ENCODE assay signal across 6 cellular contexts in the genomic region with DNA sequence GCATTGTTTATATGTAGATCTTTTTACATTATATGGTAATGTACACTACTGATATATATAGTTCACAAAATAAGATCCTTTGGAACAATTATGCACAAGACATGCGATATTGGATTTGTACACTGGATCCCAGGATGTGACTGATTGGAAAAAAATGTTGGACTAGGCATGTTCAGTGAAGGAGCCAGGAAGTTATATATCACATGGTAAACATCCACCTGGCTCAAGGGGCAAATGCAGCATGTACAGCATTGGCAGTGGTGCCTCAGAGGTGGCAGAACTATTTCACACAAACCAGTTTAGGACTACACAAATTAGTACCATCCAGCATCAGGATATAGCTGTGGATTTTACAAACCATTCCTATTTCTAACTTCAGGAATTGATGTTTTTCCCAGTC.
DNase-seq lines count a peak whose midpoint lies in the region; ATAC-seq, FAIRE-seq and TF ChIP-seq lines count a peak whose summit lies in the region.
"Not testable (repeated sequence)": the region's sequence is repeated elsewhere in the genome, so short reads cannot be mapped to it uniquely, and the experiment has no call there.

No MANE protein-coding gene starts in this region.

- not testable (repeated sequence) for TF ChIP-seq POLR2A in HepG2 (IDR thresholded peaks at IDR 0.05; ENCODE audit: insufficient read depth in 1 of 2, low read depth in 2 of 2, low read length in 2 of 2)

- FAIRE-seq in frontal cortex (lab: Jason Lieb, UNC) = peak; percentile 61
- not testable (repeated sequence) for FAIRE-seq in HepG2 (lab: Jason Lieb, UNC)

- not testable (repeated sequence) for H3K4me2 ChIP-seq in HepG2 (ENCODE audit: low read depth, low read length)

- CTCF ChIA-PET in HepG2 (lab: Yijun Ruan, JAX; ENCODE audit: low intra/inter-chr PET ratio, low total read pairs) = not testable (repeated sequence)

- H4K20me1 ChIP-seq in HepG2 (ENCODE audit: insufficient read depth, low read length) = not testable (repeated sequence)

- H2AFZ ChIP-seq in HepG2 (ENCODE audit: low read length) = not testable (repeated sequence)

- intact Hi-C loops in HepG2 (cut with micrococcal nuclease; ENCODE audit: unreplicated experiment) = not testable (repeated sequence)

- TF ChIP-seq RAD21 in HepG2 (CRISPR knock-in tag; IDR thresholded peaks at IDR 0.05) = not testable (repeated sequence)

- not testable (repeated sequence) for H3K36me3 ChIP-seq in RWPE2 (ENCODE audit: low read depth); HepG2 (replicated peaks in 1 of 2; ENCODE audit: control insufficient read depth in 1 of 2, insufficient read depth in 2 of 2, low read length in 2 of 2)

- H3K4me1 ChIP-seq in RWPE2 (ENCODE audit: insufficient read depth, poor library complexity, severe bottlenecking) = not testable (repeated sequence)
- H3K4me1 ChIP-seq in HepG2 (ENCODE audit: insufficient read depth, low read length) = peaks cover 10% of the 10 kb centered on the region

- not testable (repeated sequence) for TF ChIP-seq EP300 in HepG2 (IDR thresholded peaks at IDR 0.05; ENCODE audit: low read depth in 2 of 2, low read length in 2 of 2); HepG2 (CRISPR knock-in tag; IDR thresholded peaks at IDR 0.05; ENCODE audit: borderline replicate concordance)

- H3K27ac ChIP-seq in RWPE2 (ENCODE audit: poor library complexity, severe bottlenecking) = peak overlapping the region; percentile 30
- H3K27ac ChIP-seq in HepG2 (ENCODE audit: extremely low read length, insufficient read depth, low read length) = not testable (repeated sequence)

- H3K9me3 ChIP-seq in RWPE2 (ENCODE audit: severe bottlenecking) = peaks cover 13% of the 10 kb centered on the region
- not testable (repeated sequence) for H3K9me3 ChIP-seq in HepG2 (ENCODE audit: low read length)

- not testable (repeated sequence) for H3K4me3 ChIP-seq in RWPE2 (ENCODE audit: severe bottlenecking); epithelial cell of esophagus (ENCODE audit: low read length); HepG2 (replicated peaks in 1 of 3; ENCODE audit: insufficient read depth in 1 of 3, low read depth in 2 of 3, low read length in 3 of 3)

- 0% methylated on average over 1 of the region's 1 CpG for WGBS in HepG2 (ENCODE audit: low lambda C conversion rate)

- not testable (repeated sequence) for TF ChIP-seq CTCF in RWPE2 (IDR thresholded peaks at IDR 0.05; ENCODE audit: poor library complexity, severe bottlenecking); epithelial cell of esophagus (IDR thresholded peaks at IDR 0.05; ENCODE audit: insufficient read depth, low read depth, low read length, missing control alignments); HepG2 (CRISPR knock-in tag; IDR thresholded peaks at IDR 0.05)

- not testable (repeated sequence) for H3K9ac ChIP-seq in HepG2 (ENCODE audit: insufficient read depth, low read depth, low read length)

- not testable (repeated sequence) for H3K27me3 ChIP-seq in RWPE2 (ENCODE audit: insufficient read depth, poor library complexity, severe bottlenecking); HepG2 (ENCODE audit: control insufficient read depth in 1 of 2, insufficient read depth in 2 of 2, low read length in 2 of 2)

- POLR2A ChIA-PET in HepG2 (lab: Yijun Ruan, JAX) = not testable (repeated sequence)

- in situ Hi-C loops in HepG2 (cut with HindIII; ENCODE audit: extremely low pct_ligation_motif_present, low pct_unique_long_range_greater_than_20kb) = not testable (repeated sequence)

- H3K79me2 ChIP-seq in HepG2 (ENCODE audit: insufficient read depth, low read length) = not testable (repeated sequence)

- not testable (repeated sequence) for BruUV-seq in HepG2 (replicated peaks; lab: Mats Ljungman, UMichigan)

- peak; percentile 52; the same call in 1 of the 3 replicates for ATAC-seq in RWPE2 (ENCODE audit: low read depth)
- ATAC-seq in HepG2 = not testable (repeated sequence)

- DNase-seq in ELR (ENCODE audit: low read depth) (peak; percentile 54), HT1080 (ENCODE audit: low read depth) (peak; percentile 24), epithelial cell of esophagus (ENCODE audit: low read depth) (peak; percentile 46)
- not testable (repeated sequence) for DNase-seq in RWPE2 (ENCODE audit: low spot score); frontal cortex (ENCODE audit: low spot score in 2 of 2); HepG2 (ENCODE audit: low spot score)

TF ChIP-seq in HepG2, 621 proteins besides CTCF, POLR2A, EP300 and RAD21:
- not testable (repeated sequence) for TF ChIP-seq GABPA (IDR thresholded peaks at IDR 0.05; ENCODE audit: low read depth, low read length)
- 0 out of 2 replicates have a peak, but pooled peaks have one; percentile 19 for TF ChIP-seq GABPA (CRISPR knock-in tag; IDR thresholded peaks at IDR 0.05; ENCODE audit: low read depth)
- TF ChIP-seq ETV5 (CRISPR knock-in tag; IDR thresholded peaks at IDR 0.05; ENCODE audit: borderline replicate concordance) = peak; percentile 20; the same call in 1 of the 2 replicates
- 0 out of 2 replicates have a peak, but pooled peaks have one; percentile 16 for TF ChIP-seq FOSL2 (CRISPR knock-in tag; IDR thresholded peaks at IDR 0.05)
